Comparison of ENCODE assay signal across 26 cellular contexts in genomic region chr5:168975331-168975730, GRCh38.
"Had no signal": no experiment of that assay in that cellular context is flagged by ENCODE, and none has a peak within 500 bp of the region (broad histone marks: within the 10 kb centered on the region; RNA-seq: fewer than 3 reads in every experiment).

No MANE protein-coding gene starts in this region.

- DNase-seq: heart left ventricle; hypothalamus; islet precursor cell; left ventricle myocardium inferior; midbrain; mucosa of descending colon; naive thymus-derived CD4-positive, alpha-beta T cell; occipital lobe; ovary; right lobe of liver; stimulated activated CD4-positive, alpha-beta T cell treated with anti-CD3 and anti-CD28 coated beads, Interleukin-1b, Interleukin-23, amount 100 ng/mL, for 48 hours; stimulated activated CD4-positive, alpha-beta T cell treated with anti-CD3 and anti-CD28 coated beads, Interleukin-2, amount 100 ng/mL, for 48 hours; stimulated activated CD4-positive, alpha-beta T cell treated with anti-CD3 and anti-CD28 coated beads, Interleukin-4, amount 100 ng/mL, for 4 hours; stimulated activated naive B cell treated with anti-CD40 and anti-IgM and Interleukin-4, amounts not matched to agents 10 μg/mL and 1 μg/mL and 100 μg/mL, for 72 hours; stomach; testis; thyroid gland; trophoblast cell; uterus had no signal

- H3K36me3 ChIP-seq: heart left ventricle, left ventricle myocardium inferior, neutrophil, ovary, right atrium auricular region, right lobe of liver, stomach, thyroid gland, uterus had no signal

- H3K4me3 ChIP-seq: heart left ventricle, left ventricle myocardium inferior, lung, mucosa of descending colon, ovary, right atrium auricular region, right lobe of liver, smooth muscle cell, stomach, testis, thyroid gland, uterus had no signal

- H3K27me3 ChIP-seq: heart left ventricle, ovary, right atrium auricular region, right lobe of liver, stomach, testis, thyroid gland, uterus had no signal

- H3K9me3 Mint-ChIP-seq: naive thymus-derived CD4-positive, alpha-beta T cell; natural killer cell treated with Interleukin-12 subunit alpha and Interleukin-12 subunit beta and Interleukin-15 and Interleukin-18, amount 100 ng/mL, for 72 hours; neural crest cell; stimulated activated naive B cell treated with anti-CD40 and anti-IgM and Interleukin-4, amounts not matched to agents 10 μg/mL and 1 μg/mL and 100 μg/mL, for 72 hours had no signal

- H3K4me1 ChIP-seq: right lobe of liver, testis, uterus had no signal

- H3K4me2 ChIP-seq: smooth muscle cell had no signal

- H3K36me3 Mint-ChIP-seq: naive thymus-derived CD4-positive, alpha-beta T cell; natural killer cell treated with Interleukin-12 subunit alpha and Interleukin-12 subunit beta and Interleukin-15 and Interleukin-18, amount 100 ng/mL, for 72 hours; stimulated activated naive B cell treated with anti-CD40 and anti-IgM and Interleukin-4, amounts not matched to agents 10 μg/mL and 1 μg/mL and 100 μg/mL, for 72 hours had no signal

- H3K27ac Mint-ChIP-seq: naive thymus-derived CD4-positive, alpha-beta T cell; natural killer cell treated with Interleukin-12 subunit alpha and Interleukin-12 subunit beta and Interleukin-15 and Interleukin-18, amount 100 ng/mL, for 72 hours; progenitor cell of endocrine pancreas; stimulated activated naive B cell treated with anti-CD40 and anti-IgM and Interleukin-4, amounts not matched to agents 10 μg/mL and 1 μg/mL and 100 μg/mL, for 72 hours had no signal

- H3K9me3 ChIP-seq: heart left ventricle, left ventricle myocardium inferior, mucosa of descending colon, neutrophil, ovary, right atrium auricular region, right lobe of liver, stomach, testis, thyroid gland, uterus had no signal

- H3K27ac ChIP-seq: heart left ventricle, left ventricle myocardium inferior, neutrophil, ovary, right atrium auricular region, right lobe of liver, stomach, testis, thyroid gland, uterus had no signal

- H3K4me3 Mint-ChIP-seq: naive thymus-derived CD4-positive, alpha-beta T cell; natural killer cell treated with Interleukin-12 subunit alpha and Interleukin-12 subunit beta and Interleukin-15 and Interleukin-18, amount 100 ng/mL, for 72 hours; neural crest cell; stimulated activated naive B cell treated with anti-CD40 and anti-IgM and Interleukin-4, amounts not matched to agents 10 μg/mL and 1 μg/mL and 100 μg/mL, for 72 hours had no signal

- H3K4me1 Mint-ChIP-seq: naive thymus-derived CD4-positive, alpha-beta T cell; neural crest cell; stimulated activated naive B cell treated with anti-CD40 and anti-IgM and Interleukin-4, amounts not matched to agents 10 μg/mL and 1 μg/mL and 100 μg/mL, for 72 hours had no signal

- ATAC-seq: heart left ventricle; mucosa of descending colon; naive thymus-derived CD4-positive, alpha-beta T cell; natural killer cell treated with Interleukin-12 subunit alpha and Interleukin-12 subunit beta and Interleukin-15 and Interleukin-18, amount 100 ng/mL, for 72 hours; right lobe of liver; stimulated activated naive B cell treated with anti-CD40 and anti-IgM and Interleukin-4, amounts not matched to agents 10 μg/mL and 1 μg/mL and 100 μg/mL, for 72 hours had no signal
